In genomic region chr11:34275486-34275885, GRCh38 we compare ENCODE assay signal across 16 cellular contexts.
DNase-seq lines count a peak whose midpoint lies in the region; ATAC-seq, FAIRE-seq and TF ChIP-seq lines count a peak whose summit lies in the region.
"Had no signal": no experiment of that assay in that cellular context is flagged by ENCODE, and none has a peak within 500 bp of the region (broad histone marks: within the 10 kb centered on the region; RNA-seq: fewer than 3 reads in every experiment).

No MANE protein-coding gene starts in this region.

- no peak overlapping the region for H2AFZ ChIP-seq in keratinocyte (ENCODE audit: control insufficient read depth, low read length)

- H3K36me3 ChIP-seq in keratinocyte (ENCODE audit: control insufficient read depth in 2 of 2, extremely low read depth in 1 of 2, insufficient read depth in 2 of 2, low read length in 2 of 2) (no peaks in the 10 kb centered on the region), stomach (no peaks in the 10 kb centered on the region)
- H3K36me3 ChIP-seq: BLaER1 had no signal

- H3K27me3 Mint-ChIP-seq in Calu3 (ENCODE audit: unreplicated experiment), result no peaks in the 10 kb centered on the region
- H3K27me3 Mint-ChIP-seq: activated naive CD8-positive, alpha-beta T cell treated with anti-CD3 and anti-CD28 coated beads, Interleukin-2, amount 50 U/mL, for 24 hours; activated T-cell treated with anti-CD3 and anti-CD28 coated beads, Interleukin-2, amount 50 U/mL, for 24 hours had no signal

- no peaks in the 10 kb centered on the region for H3K9me3 ChIP-seq in keratinocyte (ENCODE audit: control insufficient read depth, low read depth, low read length)
- no peaks in the 10 kb centered on the region for H3K9me3 ChIP-seq in stomach
- H3K9me3 ChIP-seq: BLaER1 had no signal

- H3K27me3 ChIP-seq in keratinocyte (ENCODE audit: control insufficient read depth, extremely low read depth, insufficient read depth, low read length), result no peaks in the 10 kb centered on the region
- no peaks in the 10 kb centered on the region for H3K27me3 ChIP-seq in stomach
- H3K27me3 ChIP-seq: BLaER1 had no signal

- TF ChIP-seq CTCF in Calu3 (IDR thresholded peaks at IDR 0.05; ENCODE audit: unreplicated experiment) (no peak), VCaP (conservative IDR thresholded peaks at IDR 0.05) (no peak), keratinocyte (optimal IDR thresholded peaks at IDR 0.05 in 1 of 3, IDR thresholded peaks at IDR 0.05 in 1 of 3, conservative IDR thresholded peaks at IDR 0.05 in 1 of 3; ENCODE audit: extremely low read depth in 1 of 3, insufficient read depth in 2 of 3, low read length in 3 of 3) (no peak), stomach (IDR thresholded peaks at IDR 0.05) (no peak)

- H3K27ac ChIP-seq in VCaP (peak overlapping the region; percentile 72), keratinocyte (ENCODE audit: control insufficient read depth, insufficient read depth, low read length) (peak overlapping the region; percentile 59), stomach (peak overlapping the region in 4 of 5 donors; percentile 70 to 77 (median 74))
- H3K27ac ChIP-seq: BLaER1 had no signal

- no peaks in the 10 kb centered on the region for H4K20me1 ChIP-seq in keratinocyte (ENCODE audit: control insufficient read depth, extremely low read depth, insufficient read depth, low read length)
- H4K20me1 ChIP-seq: BLaER1 had no signal

- H3K9me1 ChIP-seq in keratinocyte (ENCODE audit: control insufficient read depth, extremely low read depth, insufficient read depth, low read length), result no peaks in the 10 kb centered on the region

- intact Hi-C loops in Calu3 (cut with micrococcal nuclease; ENCODE audit: unreplicated experiment), result loop anchor here (5.0 kb wide), 1 partner anchor 57 kb away; no protein-coding TSS in a partner anchor
- intact Hi-C loops in stomach (cut with DNase I; ENCODE audit: low total_unique reads), result no loop called here

- no peak for TF ChIP-seq POLR2A in stomach (IDR thresholded peaks at IDR 0.05)

- peak overlapping the region; percentile 36 for H3K9ac ChIP-seq in keratinocyte (ENCODE audit: control insufficient read depth, extremely low read depth, insufficient read depth, low read length)
- H3K9ac ChIP-seq: BLaER1 had no signal

- DNase-seq in Calu3, result no peak
- no peak for DNase-seq in keratinocyte (ENCODE audit: low read depth, low spot score)
- no peak for DNase-seq in stomach
- no peak for DNase-seq in NOMO-1 treated with DMSO at 0.1 percent for 48 hours (lab: John Stamatoyannopoulos, UW; ENCODE audit: unreplicated experiment)
- DNase-seq in NCI-H146 (lab: John Stamatoyannopoulos, UW), result no peak
- no peak for DNase-seq in C1 segment of cervical spinal cord (lab: John Stamatoyannopoulos, UW)
- DNase-seq: activated CD4-positive, alpha-beta T cell treated with anti-CD3 and anti-CD28 coated beads, Interleukin-2, amount 10 ng/mL, durations not matched to agents 7 days and 5 days; activated naive CD8-positive, alpha-beta T cell treated with anti-CD3 and anti-CD28 coated beads, Interleukin-2, amount 50 U/mL, for 24 hours; activated T-cell treated with anti-CD3 and anti-CD28 coated beads, Interleukin-2, amount 50 U/mL, for 24 hours; cerebellar nuclear complex; NCI-H2171; SIG-M5 had no signal

- H3K79me2 ChIP-seq in keratinocyte (ENCODE audit: control insufficient read depth, insufficient read depth, low read length), result no peaks in the 10 kb centered on the region

- no peaks in the 10 kb centered on the region for H3K9me3 Mint-ChIP-seq in Calu3 (ENCODE audit: low read depth, unreplicated experiment)
- H3K9me3 Mint-ChIP-seq: activated CD4-positive, alpha-beta T cell treated with anti-CD3 and anti-CD28 coated beads, Interleukin-2, amount 10 ng/mL, durations not matched to agents 7 days and 5 days; activated naive CD8-positive, alpha-beta T cell treated with anti-CD3 and anti-CD28 coated beads, Interleukin-2, amount 50 U/mL, for 24 hours; activated T-cell treated with anti-CD3 and anti-CD28 coated beads, Interleukin-2, amount 50 U/mL, for 24 hours had no signal

- no peak for TF ChIP-seq EP300 in stomach (IDR thresholded peaks at IDR 0.05)

- BruUV-seq in Calu3 (replicated peaks; lab: Mats Ljungman, UMichigan), result no TSS peak

- H3K36me3 Mint-ChIP-seq in Calu3 (ENCODE audit: insufficient read depth, unreplicated experiment), result peaks cover 13% of the 10 kb centered on the region

- H3K4me3 ChIP-seq in keratinocyte (ENCODE audit: control insufficient read depth in 2 of 3, extremely low read depth in 1 of 3, insufficient read depth in 2 of 3, low read depth in 1 of 3, low read length in 3 of 3), result no peak overlapping the region
- no peak overlapping the region for H3K4me3 ChIP-seq in stomach
- H3K4me3 ChIP-seq: BLaER1 had no signal

- peak overlapping the region; percentile 55 for H3K4me2 ChIP-seq in keratinocyte (ENCODE audit: control insufficient read depth, extremely low read depth, insufficient read depth, low read depth, low read length)
- H3K4me2 ChIP-seq: BLaER1 had no signal

- no peak for ATAC-seq in GM21723 (IDR thresholded peaks at IDR 0.05; ENCODE audit: unreplicated experiment)
- ATAC-seq: HepG2 had no signal

- peak overlapping the region; percentile 89 for H3K27ac Mint-ChIP-seq in Calu3 (ENCODE audit: unreplicated experiment)
- H3K27ac Mint-ChIP-seq: activated CD4-positive, alpha-beta T cell treated with anti-CD3 and anti-CD28 coated beads, Interleukin-2, amount 10 ng/mL, durations not matched to agents 7 days and 5 days; activated naive CD8-positive, alpha-beta T cell treated with anti-CD3 and anti-CD28 coated beads, Interleukin-2, amount 50 U/mL, for 24 hours; activated T-cell treated with anti-CD3 and anti-CD28 coated beads, Interleukin-2, amount 50 U/mL, for 24 hours had no signal

- peak; percentile 23 for FAIRE-seq in keratinocyte (lab: Jason Lieb, UNC)
- FAIRE-seq: HepG2 had no signal

- CTCF ChIA-PET in Calu3 (lab: Charles Lee), result interaction anchor here (0.7 to 1.4 kb wide), 4 partner anchors 10 to 41 kb away, joined by 3 to 7 read pairs (median 4); no protein-coding TSS in a partner anchor

- H3K4me1 ChIP-seq in keratinocyte (ENCODE audit: control insufficient read depth, extremely low read depth, insufficient read depth, low read length) (peaks cover 19% of the 10 kb centered on the region), stomach (peaks cover 5 to 16% (median 13%) of the 10 kb centered on the region in 4 donors)
- H3K4me1 ChIP-seq: BLaER1 had no signal

- 74 to 94% (median 87%) methylated on average over 4 of the region's 4 CpGs for WGBS in stomach, 5 donors

- H3K4me3 Mint-ChIP-seq in Calu3 (ENCODE audit: low read depth, unreplicated experiment), result peak overlapping the region; percentile 18
- H3K4me3 Mint-ChIP-seq: activated CD4-positive, alpha-beta T cell treated with anti-CD3 and anti-CD28 coated beads, Interleukin-2, amount 10 ng/mL, durations not matched to agents 7 days and 5 days; activated naive CD8-positive, alpha-beta T cell treated with anti-CD3 and anti-CD28 coated beads, Interleukin-2, amount 50 U/mL, for 24 hours; activated T-cell treated with anti-CD3 and anti-CD28 coated beads, Interleukin-2, amount 50 U/mL, for 24 hours had no signal

- dilution Hi-C loops in keratinocyte (cut with MboI; ENCODE audit: extremely low pct_ligation_motif_present, low sequenced_read_pairs), result no loop called here

- peaks cover 24% of the 10 kb centered on the region for H3K4me1 Mint-ChIP-seq in Calu3 (ENCODE audit: low read depth, unreplicated experiment)
- H3K4me1 Mint-ChIP-seq: activated CD4-positive, alpha-beta T cell treated with anti-CD3 and anti-CD28 coated beads, Interleukin-2, amount 10 ng/mL, durations not matched to agents 7 days and 5 days had no signal
